34 cellular contexts compared by ENCODE assay signal in the genomic region with DNA sequence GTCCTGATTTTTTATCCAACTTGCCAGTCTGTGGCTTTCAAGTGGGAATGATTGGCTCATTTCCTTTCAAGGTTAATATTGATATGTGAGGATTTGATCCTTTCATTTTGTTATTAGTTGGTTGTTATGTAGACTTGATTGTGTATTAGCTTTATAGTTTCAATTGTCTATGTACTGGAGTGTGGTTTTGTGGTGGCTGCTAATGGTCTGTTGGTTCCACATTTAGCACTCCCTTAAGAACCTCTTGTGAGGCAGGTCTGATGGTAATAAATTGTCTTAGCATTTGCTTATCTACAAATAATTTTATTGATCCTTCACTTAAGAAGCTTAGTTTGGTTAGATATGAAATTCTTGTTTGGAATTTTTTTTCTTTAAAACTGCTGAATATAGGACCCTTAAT.
"Had no signal": no experiment of that assay in that cellular context is flagged by ENCODE, and none has a peak within 500 bp of the region (broad histone marks: within the 10 kb centered on the region; RNA-seq: fewer than 3 reads in every experiment).

No MANE protein-coding gene starts in this region.

- H3K9me3 Mint-ChIP-seq: activated naive CD4-positive, alpha-beta T cell treated with anti-CD3 and anti-CD28 coated beads, Interleukin-2, amount 50 U/mL, for 24 hours; activated naive CD8-positive, alpha-beta T cell treated with anti-CD3 and anti-CD28 coated beads, Interleukin-2, amount 10 ng/mL, durations not matched to agents 7 days and 5 days; activated T-cell treated with anti-CD3 and anti-CD28 coated beads, Interleukin-2, amount 50 U/mL, for 24 hours; WTC11 had no signal

- H3K4me1 ChIP-seq: ascending aorta, body of pancreas, breast epithelium had no signal

- H3K27ac Mint-ChIP-seq: activated CD4-positive, alpha-beta memory T cell treated with anti-CD3 and anti-CD28 coated beads, Interleukin-2, amount 10 ng/mL, durations not matched to agents 7 days and 5 days; activated CD4-positive, alpha-beta T cell treated with anti-CD3 and anti-CD28 coated beads for 36 hours; activated CD4-positive, alpha-beta T cell treated with anti-CD3 and anti-CD28 coated beads, Interleukin-2, amount 10 ng/mL, durations not matched to agents 7 days and 5 days; activated CD8-positive, alpha-beta memory T cell treated with anti-CD3 and anti-CD28 coated beads, Interleukin-2, amount 10 ng/mL, durations not matched to agents 7 days and 5 days; activated CD8-positive, alpha-beta T cell treated with anti-CD3 and anti-CD28 coated beads, Interleukin-2, amount 10 ng/mL, durations not matched to agents 7 days and 5 days; activated naive CD4-positive, alpha-beta T cell treated with anti-CD3 and anti-CD28 coated beads, Interleukin-2, amount 10 ng/mL, durations not matched to agents 7 days and 5 days; activated naive CD4-positive, alpha-beta T cell treated with anti-CD3 and anti-CD28 coated beads, Interleukin-2, amount 50 U/mL, for 24 hours; activated naive CD8-positive, alpha-beta T cell; activated naive CD8-positive, alpha-beta T cell treated with anti-CD3 and anti-CD28 coated beads, Interleukin-2, amount 10 ng/mL, durations not matched to agents 7 days and 5 days; activated naive CD8-positive, alpha-beta T cell treated with anti-CD3 and anti-CD28 coated beads, Interleukin-2, amount 50 U/mL, for 24 hours; activated T-cell treated with anti-CD3 and anti-CD28 coated beads, Interleukin-2, amount 50 U/mL, for 24 hours; activated T-helper 2 cell treated with anti-CD3 and anti-CD28 coated beads, Interferon-gamma antibody, Interleukin-2, Interleukin-4, amounts not matched to agents 10 μg/mL and 5 μg/mL and 100 μg/mL, durations not matched to agents 14 hours and 24 hours and 36 hours; T-cell; T-helper 17 cell; WTC11 had no signal

- H3K36me3 ChIP-seq: ascending aorta, brain microvascular endothelial cell, breast epithelium had no signal

- H3K4me3 ChIP-seq: ascending aorta, body of pancreas, breast epithelium had no signal

- H3K27ac ChIP-seq: ascending aorta, body of pancreas, brain microvascular endothelial cell, breast epithelium, VCaP had no signal

- H3K27me3 Mint-ChIP-seq: activated CD4-positive, alpha-beta memory T cell treated with anti-CD3 and anti-CD28 coated beads, Interleukin-2, amount 10 ng/mL, durations not matched to agents 7 days and 5 days; activated CD4-positive, alpha-beta T cell treated with anti-CD3 and anti-CD28 coated beads for 36 hours; activated CD4-positive, alpha-beta T cell treated with anti-CD3 and anti-CD28 coated beads, Interleukin-2, amount 10 ng/mL, durations not matched to agents 7 days and 5 days; activated CD8-positive, alpha-beta memory T cell treated with anti-CD3 and anti-CD28 coated beads, Interleukin-2, amount 10 ng/mL, durations not matched to agents 7 days and 5 days; activated naive CD4-positive, alpha-beta T cell treated with anti-CD3 and anti-CD28 coated beads, Interleukin-2, amount 10 ng/mL, durations not matched to agents 7 days and 5 days; activated naive CD4-positive, alpha-beta T cell treated with anti-CD3 and anti-CD28 coated beads, Interleukin-2, amount 50 U/mL, for 24 hours; activated naive CD8-positive, alpha-beta T cell; activated naive CD8-positive, alpha-beta T cell treated with anti-CD3 and anti-CD28 coated beads, Interleukin-2, amount 10 ng/mL, durations not matched to agents 7 days and 5 days; activated naive CD8-positive, alpha-beta T cell treated with anti-CD3 and anti-CD28 coated beads, Interleukin-2, amount 50 U/mL, for 24 hours; T-helper 17 cell had no signal

- H3K27me3 ChIP-seq: ascending aorta, body of pancreas, brain microvascular endothelial cell had no signal

- H3K4me3 Mint-ChIP-seq: activated CD4-positive, alpha-beta memory T cell treated with anti-CD3 and anti-CD28 coated beads, Interleukin-2, amount 10 ng/mL, durations not matched to agents 7 days and 5 days; activated CD4-positive, alpha-beta T cell treated with anti-CD3 and anti-CD28 coated beads for 36 hours; activated CD4-positive, alpha-beta T cell treated with anti-CD3 and anti-CD28 coated beads, Interleukin-2, amount 10 ng/mL, durations not matched to agents 7 days and 5 days; activated CD8-positive, alpha-beta memory T cell treated with anti-CD3 and anti-CD28 coated beads, Interleukin-2, amount 10 ng/mL, durations not matched to agents 7 days and 5 days; activated CD8-positive, alpha-beta T cell treated with anti-CD3 and anti-CD28 coated beads, Interleukin-2, amount 10 ng/mL, durations not matched to agents 7 days and 5 days; activated naive CD4-positive, alpha-beta T cell treated with anti-CD3 and anti-CD28 coated beads, Interleukin-2, amount 10 ng/mL, durations not matched to agents 7 days and 5 days; activated naive CD4-positive, alpha-beta T cell treated with anti-CD3 and anti-CD28 coated beads, Interleukin-2, amount 50 U/mL, for 24 hours; activated naive CD8-positive, alpha-beta T cell; activated naive CD8-positive, alpha-beta T cell treated with anti-CD3 and anti-CD28 coated beads, Interleukin-2, amount 10 ng/mL, durations not matched to agents 7 days and 5 days; activated naive CD8-positive, alpha-beta T cell treated with anti-CD3 and anti-CD28 coated beads, Interleukin-2, amount 50 U/mL, for 24 hours; activated T-cell treated with anti-CD3 and anti-CD28 coated beads, Interleukin-2, amount 50 U/mL, for 24 hours; T-cell; T-helper 17 cell; WTC11 had no signal

- FAIRE-seq: TTC549 had no signal

- H3K9me3 ChIP-seq: ascending aorta, body of pancreas, breast epithelium had no signal

- H3K36me3 Mint-ChIP-seq: activated CD8-positive, alpha-beta memory T cell treated with anti-CD3 and anti-CD28 coated beads, Interleukin-2, amount 10 ng/mL, durations not matched to agents 7 days and 5 days; activated naive CD4-positive, alpha-beta T cell treated with anti-CD3 and anti-CD28 coated beads, Interleukin-2, amount 10 ng/mL, durations not matched to agents 7 days and 5 days; activated naive CD4-positive, alpha-beta T cell treated with anti-CD3 and anti-CD28 coated beads, Interleukin-2, amount 50 U/mL, for 24 hours; activated naive CD8-positive, alpha-beta T cell; activated naive CD8-positive, alpha-beta T cell treated with anti-CD3 and anti-CD28 coated beads, Interleukin-2, amount 10 ng/mL, durations not matched to agents 7 days and 5 days; T-cell; WTC11 had no signal

- H3K4me1 Mint-ChIP-seq: activated CD4-positive, alpha-beta memory T cell treated with anti-CD3 and anti-CD28 coated beads, Interleukin-2, amount 10 ng/mL, durations not matched to agents 7 days and 5 days; activated CD4-positive, alpha-beta T cell treated with anti-CD3 and anti-CD28 coated beads for 36 hours; activated CD4-positive, alpha-beta T cell treated with anti-CD3 and anti-CD28 coated beads, Interleukin-2, amount 10 ng/mL, durations not matched to agents 7 days and 5 days; activated CD8-positive, alpha-beta memory T cell treated with anti-CD3 and anti-CD28 coated beads, Interleukin-2, amount 10 ng/mL, durations not matched to agents 7 days and 5 days; activated naive CD4-positive, alpha-beta T cell treated with anti-CD3 and anti-CD28 coated beads, Interleukin-2, amount 10 ng/mL, durations not matched to agents 7 days and 5 days; activated naive CD4-positive, alpha-beta T cell treated with anti-CD3 and anti-CD28 coated beads, Interleukin-2, amount 50 U/mL, for 24 hours; activated naive CD8-positive, alpha-beta T cell treated with anti-CD3 and anti-CD28 coated beads, Interleukin-2, amount 10 ng/mL, durations not matched to agents 7 days and 5 days; activated naive CD8-positive, alpha-beta T cell treated with anti-CD3 and anti-CD28 coated beads, Interleukin-2, amount 50 U/mL, for 24 hours; T-cell; T-helper 17 cell had no signal

- DNase-seq: activated CD4-positive, alpha-beta memory T cell treated with anti-CD3 and anti-CD28 coated beads, Interleukin-2, amount 10 ng/mL, durations not matched to agents 7 days and 5 days; activated CD4-positive, alpha-beta T cell treated with anti-CD3 and anti-CD28 coated beads for 1 hour; activated CD4-positive, alpha-beta T cell treated with anti-CD3 and anti-CD28 coated beads for 36 hours; activated CD4-positive, alpha-beta T cell treated with anti-CD3 and anti-CD28 coated beads for 48 hours; activated CD4-positive, alpha-beta T cell treated with anti-CD3 and anti-CD28 coated beads, Interleukin-2, amount 10 ng/mL, durations not matched to agents 7 days and 5 days; activated CD4-positive, alpha-beta T cell treated with anti-CD3 and anti-CD28 coated beads, Interleukin-2, amount 50 U/mL, for 48 hours; activated CD4-positive, CD25-positive, alpha-beta regulatory T cell; activated CD8-positive, alpha-beta memory T cell treated with anti-CD3 and anti-CD28 coated beads for 24 hours; activated CD8-positive, alpha-beta memory T cell treated with anti-CD3 and anti-CD28 coated beads, Interleukin-2, amount 10 ng/mL, durations not matched to agents 7 days and 5 days; activated CD8-positive, alpha-beta memory T cell treated with anti-CD3 and anti-CD28 coated beads, Interleukin-2, amount 50 U/mL, for 48 hours; activated CD8-positive, alpha-beta T cell treated with anti-CD3 and anti-CD28 coated beads, Interleukin-2, amount 10 ng/mL, durations not matched to agents 7 days and 5 days; activated effector memory CD4-positive, alpha-beta T cell treated with Interleukin-2 at 50 U/mL for 16 hours; activated gamma-delta T cell; activated naive CD4-positive, alpha-beta T cell treated with anti-CD3 and anti-CD28 coated beads, Interleukin-2, amount 10 ng/mL, durations not matched to agents 7 days and 5 days; activated naive CD4-positive, alpha-beta T cell treated with Interleukin-2 at 50 U/mL for 16 hours; activated naive CD8-positive, alpha-beta T cell treated with anti-CD3 and anti-CD28 coated beads, Interleukin-2, amount 10 ng/mL, durations not matched to agents 7 days and 5 days; activated naive CD8-positive, alpha-beta T cell treated with anti-CD3 and anti-CD28 coated beads, Interleukin-2, amount 50 U/mL, for 24 hours; activated T-cell treated with anti-CD3 and anti-CD28 coated beads, Interleukin-2, amount 50 U/mL, for 24 hours; activated T-cell treated with anti-CD3 and anti-CD28 coated beads, Interleukin-2, amount 50 U/mL, for 48 hours; amygdala; anterior cingulate cortex; body of pancreas; brain microvascular endothelial cell; central memory CD4-positive, alpha-beta T cell; T-cell; T-helper 17 cell had no signal
